Comparison of ENCODE assay signal across 1 cellular context in the genomic region with DNA sequence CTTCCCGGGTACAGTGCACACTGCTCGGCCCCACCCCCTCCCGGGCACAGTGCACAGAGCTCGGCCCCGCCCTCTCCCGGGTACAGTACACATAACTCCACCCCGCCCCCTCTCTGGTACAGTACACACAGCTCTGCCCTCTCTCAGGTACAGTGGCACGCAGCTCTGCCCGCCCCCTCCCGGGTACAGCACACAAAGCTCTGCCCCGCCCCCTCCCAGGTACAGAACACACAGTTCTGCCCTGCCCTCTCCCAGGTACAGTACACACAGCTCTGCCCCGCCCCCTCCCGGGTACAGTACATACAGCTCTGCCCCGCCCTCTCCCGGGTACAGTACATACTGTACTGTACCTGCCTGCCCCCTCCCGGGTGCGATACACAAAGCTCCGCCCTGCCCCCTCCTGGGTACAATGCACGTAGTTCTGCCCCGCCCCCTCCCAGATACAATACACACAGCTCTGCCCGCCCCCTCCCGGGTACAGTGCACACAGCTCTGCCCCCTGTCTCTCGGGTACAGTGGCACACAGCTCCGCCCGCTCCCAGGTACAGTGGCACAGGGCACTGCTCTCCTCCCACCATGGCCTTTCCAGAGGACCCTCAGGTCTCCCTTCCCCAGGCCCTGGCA.
TF ChIP-seq lines count a peak whose summit lies in the region.

No MANE protein-coding gene starts in this region.

TF ChIP-seq in HepG2, 621 proteins besides CTCF, POLR2A, EP300 and RAD21 (continues in another document):
- TF ChIP-seq AGO2 (optimal IDR thresholded peaks at IDR 0.05; ENCODE audit: low read depth, low read length) (no peak), ZNF329 (CRISPR knock-in tag; IDR thresholded peaks at IDR 0.05; ENCODE audit: low read depth) (no peak), ZSCAN9 (CRISPR knock-in tag; IDR thresholded peaks at IDR 0.05; ENCODE audit: borderline replicate concordance) (no peak), SOX6 (IDR thresholded peaks at IDR 0.05) (no peak), SOX6 (CRISPR knock-in tag; IDR thresholded peaks at IDR 0.05) (peak; percentile 33; the same call in 1 of the 2 replicates), ZNF878 (CRISPR knock-in tag; IDR thresholded peaks at IDR 0.05) (no peak), ARNT (IDR thresholded peaks at IDR 0.05) (no peak), SP5 (CRISPR knock-in tag; IDR thresholded peaks at IDR 0.05; ENCODE audit: borderline replicate concordance, low read depth) (peak; percentile 69; the same call in 1 of the 2 replicates), SRSF4 (IDR thresholded peaks at IDR 0.05; ENCODE audit: low read depth, low read length, poor library complexity, severe bottlenecking) (no peak), BRD4 (CRISPR knock-in tag; IDR thresholded peaks at IDR 0.05) (no peak), GTF3A (CRISPR knock-in tag; conservative IDR thresholded peaks at IDR 0.05) (no peak), ZNF10 (CRISPR knock-in tag; IDR thresholded peaks at IDR 0.05; ENCODE audit: borderline replicate concordance, low read depth) (no peak), JARID2 (CRISPR knock-in tag; IDR thresholded peaks at IDR 0.05; ENCODE audit: insufficient replicate concordance) (no peak), HOXA7 (CRISPR knock-in tag; IDR thresholded peaks at IDR 0.05) (no peak), MLLT10 (CRISPR knock-in tag; IDR thresholded peaks at IDR 0.05) (no peak), REXO4 (CRISPR knock-in tag; IDR thresholded peaks at IDR 0.05; ENCODE audit: borderline replicate concordance) (no peak), ZNF782 (CRISPR knock-in tag; IDR thresholded peaks at IDR 0.05; ENCODE audit: borderline replicate concordance) (no peak), HNRNPL (IDR thresholded peaks at IDR 0.05; ENCODE audit: low read depth, low read length) (peak; percentile 90), ZEB1 (IDR thresholded peaks at IDR 0.05; ENCODE audit: insufficient replicate concordance, low read depth) (peak; percentile 45), STAT5B (CRISPR knock-in tag; IDR thresholded peaks at IDR 0.05) (no peak), SNAPC2 (CRISPR knock-in tag; IDR thresholded peaks at IDR 0.05) (no peak), SNRNP70 (IDR thresholded peaks at IDR 0.05; ENCODE audit: low read depth, low read length) (no peak)
- TF ChIP-seq, protein P1, sequence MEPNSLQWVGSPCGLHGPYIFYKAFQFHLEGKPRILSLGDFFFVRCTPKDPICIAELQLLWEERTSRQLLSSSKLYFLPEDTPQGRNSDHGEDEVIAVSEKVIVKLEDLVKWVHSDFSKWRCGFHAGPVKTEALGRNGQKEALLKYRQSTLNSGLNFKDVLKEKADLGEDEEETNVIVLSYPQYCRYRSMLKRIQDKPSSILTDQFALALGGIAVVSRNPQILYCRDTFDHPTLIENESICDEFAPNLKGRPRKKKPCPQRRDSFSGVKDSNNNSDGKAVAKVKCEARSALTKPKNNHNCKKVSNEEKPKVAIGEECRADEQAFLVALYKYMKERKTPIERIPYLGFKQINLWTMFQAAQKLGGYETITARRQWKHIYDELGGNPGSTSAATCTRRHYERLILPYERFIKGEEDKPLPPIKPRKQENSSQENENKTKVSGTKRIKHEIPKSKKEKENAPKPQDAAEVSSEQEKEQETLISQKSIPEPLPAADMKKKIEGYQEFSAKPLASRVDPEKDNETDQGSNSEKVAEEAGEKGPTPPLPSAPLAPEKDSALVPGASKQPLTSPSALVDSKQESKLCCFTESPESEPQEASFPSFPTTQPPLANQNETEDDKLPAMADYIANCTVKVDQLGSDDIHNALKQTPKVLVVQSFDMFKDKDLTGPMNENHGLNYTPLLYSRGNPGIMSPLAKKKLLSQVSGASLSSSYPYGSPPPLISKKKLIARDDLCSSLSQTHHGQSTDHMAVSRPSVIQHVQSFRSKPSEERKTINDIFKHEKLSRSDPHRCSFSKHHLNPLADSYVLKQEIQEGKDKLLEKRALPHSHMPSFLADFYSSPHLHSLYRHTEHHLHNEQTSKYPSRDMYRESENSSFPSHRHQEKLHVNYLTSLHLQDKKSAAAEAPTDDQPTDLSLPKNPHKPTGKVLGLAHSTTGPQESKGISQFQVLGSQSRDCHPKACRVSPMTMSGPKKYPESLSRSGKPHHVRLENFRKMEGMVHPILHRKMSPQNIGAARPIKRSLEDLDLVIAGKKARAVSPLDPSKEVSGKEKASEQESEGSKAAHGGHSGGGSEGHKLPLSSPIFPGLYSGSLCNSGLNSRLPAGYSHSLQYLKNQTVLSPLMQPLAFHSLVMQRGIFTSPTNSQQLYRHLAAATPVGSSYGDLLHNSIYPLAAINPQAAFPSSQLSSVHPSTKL (CRISPR knock-in tag; IDR thresholded peaks at IDR 0.05): no peak
- TF ChIP-seq, protein P2, sequence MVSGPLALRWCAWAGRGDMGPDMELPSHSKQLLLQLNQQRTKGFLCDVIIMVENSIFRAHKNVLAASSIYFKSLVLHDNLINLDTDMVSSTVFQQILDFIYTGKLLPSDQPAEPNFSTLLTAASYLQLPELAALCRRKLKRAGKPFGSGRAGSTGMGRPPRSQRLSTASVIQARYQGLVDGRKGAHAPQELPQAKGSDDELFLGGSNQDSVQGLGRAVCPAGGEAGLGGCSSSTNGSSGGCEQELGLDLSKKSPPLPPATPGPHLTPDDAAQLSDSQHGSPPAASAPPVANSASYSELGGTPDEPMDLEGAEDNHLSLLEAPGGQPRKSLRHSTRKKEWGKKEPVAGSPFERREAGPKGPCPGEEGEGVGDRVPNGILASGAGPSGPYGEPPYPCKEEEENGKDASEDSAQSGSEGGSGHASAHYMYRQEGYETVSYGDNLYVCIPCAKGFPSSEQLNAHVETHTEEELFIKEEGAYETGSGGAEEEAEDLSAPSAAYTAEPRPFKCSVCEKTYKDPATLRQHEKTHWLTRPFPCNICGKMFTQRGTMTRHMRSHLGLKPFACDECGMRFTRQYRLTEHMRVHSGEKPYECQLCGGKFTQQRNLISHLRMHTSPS (CRISPR knock-in tag; IDR thresholded peaks at IDR 0.05; ENCODE audit: low read depth): peak; percentile 37; the same call in 1 of the 2 replicates
- TF ChIP-seq, protein P3, sequence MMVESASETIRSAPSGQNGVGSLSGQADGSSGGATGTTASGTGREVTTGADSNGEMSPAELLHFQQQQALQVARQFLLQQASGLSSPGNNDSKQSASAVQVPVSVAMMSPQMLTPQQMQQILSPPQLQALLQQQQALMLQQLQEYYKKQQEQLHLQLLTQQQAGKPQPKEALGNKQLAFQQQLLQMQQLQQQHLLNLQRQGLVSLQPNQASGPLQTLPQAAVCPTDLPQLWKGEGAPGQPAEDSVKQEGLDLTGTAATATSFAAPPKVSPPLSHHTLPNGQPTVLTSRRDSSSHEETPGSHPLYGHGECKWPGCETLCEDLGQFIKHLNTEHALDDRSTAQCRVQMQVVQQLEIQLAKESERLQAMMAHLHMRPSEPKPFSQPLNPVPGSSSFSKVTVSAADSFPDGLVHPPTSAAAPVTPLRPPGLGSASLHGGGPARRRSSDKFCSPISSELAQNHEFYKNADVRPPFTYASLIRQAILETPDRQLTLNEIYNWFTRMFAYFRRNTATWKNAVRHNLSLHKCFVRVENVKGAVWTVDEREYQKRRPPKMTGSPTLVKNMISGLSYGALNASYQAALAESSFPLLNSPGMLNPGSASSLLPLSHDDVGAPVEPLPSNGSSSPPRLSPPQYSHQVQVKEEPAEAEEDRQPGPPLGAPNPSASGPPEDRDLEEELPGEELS (CRISPR knock-in tag; IDR thresholded peaks at IDR 0.05): 0 out of 2 replicates have a peak, but pooled peaks have one; percentile 16
- TF ChIP-seq, protein P4, sequence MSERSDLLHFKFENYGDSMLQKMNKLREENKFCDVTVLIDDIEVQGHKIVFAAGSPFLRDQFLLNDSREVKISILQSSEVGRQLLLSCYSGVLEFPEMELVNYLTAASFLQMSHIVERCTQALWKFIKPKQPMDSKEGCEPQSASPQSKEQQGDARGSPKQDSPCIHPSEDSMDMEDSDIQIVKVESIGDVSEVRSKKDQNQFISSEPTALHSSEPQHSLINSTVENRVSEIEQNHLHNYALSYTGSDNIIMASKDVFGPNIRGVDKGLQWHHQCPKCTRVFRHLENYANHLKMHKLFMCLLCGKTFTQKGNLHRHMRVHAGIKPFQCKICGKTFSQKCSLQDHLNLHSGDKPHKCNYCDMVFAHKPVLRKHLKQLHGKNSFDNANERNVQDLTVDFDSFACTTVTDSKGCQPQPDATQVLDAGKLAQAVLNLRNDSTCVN (CRISPR knock-in tag; IDR thresholded peaks at IDR 0.05; ENCODE audit: borderline replicate concordance): no peak
- TF ChIP-seq, protein P5, sequence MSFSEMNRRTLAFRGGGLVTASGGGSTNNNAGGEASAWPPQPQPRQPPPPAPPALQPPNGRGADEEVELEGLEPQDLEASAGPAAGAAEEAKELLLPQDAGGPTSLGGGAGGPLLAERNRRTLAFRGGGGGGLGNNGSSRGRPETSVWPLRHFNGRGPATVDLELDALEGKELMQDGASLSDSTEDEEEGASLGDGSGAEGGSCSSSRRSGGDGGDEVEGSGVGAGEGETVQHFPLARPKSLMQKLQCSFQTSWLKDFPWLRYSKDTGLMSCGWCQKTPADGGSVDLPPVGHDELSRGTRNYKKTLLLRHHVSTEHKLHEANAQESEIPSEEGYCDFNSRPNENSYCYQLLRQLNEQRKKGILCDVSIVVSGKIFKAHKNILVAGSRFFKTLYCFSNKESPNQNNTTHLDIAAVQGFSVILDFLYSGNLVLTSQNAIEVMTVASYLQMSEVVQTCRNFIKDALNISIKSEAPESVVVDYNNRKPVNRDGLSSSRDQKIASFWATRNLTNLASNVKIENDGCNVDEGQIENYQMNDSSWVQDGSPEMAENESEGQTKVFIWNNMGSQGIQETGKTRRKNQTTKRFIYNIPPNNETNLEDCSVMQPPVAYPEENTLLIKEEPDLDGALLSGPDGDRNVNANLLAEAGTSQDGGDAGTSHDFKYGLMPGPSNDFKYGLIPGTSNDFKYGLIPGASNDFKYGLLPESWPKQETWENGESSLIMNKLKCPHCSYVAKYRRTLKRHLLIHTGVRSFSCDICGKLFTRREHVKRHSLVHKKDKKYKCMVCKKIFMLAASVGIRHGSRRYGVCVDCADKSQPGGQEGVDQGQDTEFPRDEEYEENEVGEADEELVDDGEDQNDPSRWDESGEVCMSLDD (CRISPR knock-in tag; IDR thresholded peaks at IDR 0.05; ENCODE audit: borderline replicate concordance): no peak
- TF ChIP-seq, protein P6, sequence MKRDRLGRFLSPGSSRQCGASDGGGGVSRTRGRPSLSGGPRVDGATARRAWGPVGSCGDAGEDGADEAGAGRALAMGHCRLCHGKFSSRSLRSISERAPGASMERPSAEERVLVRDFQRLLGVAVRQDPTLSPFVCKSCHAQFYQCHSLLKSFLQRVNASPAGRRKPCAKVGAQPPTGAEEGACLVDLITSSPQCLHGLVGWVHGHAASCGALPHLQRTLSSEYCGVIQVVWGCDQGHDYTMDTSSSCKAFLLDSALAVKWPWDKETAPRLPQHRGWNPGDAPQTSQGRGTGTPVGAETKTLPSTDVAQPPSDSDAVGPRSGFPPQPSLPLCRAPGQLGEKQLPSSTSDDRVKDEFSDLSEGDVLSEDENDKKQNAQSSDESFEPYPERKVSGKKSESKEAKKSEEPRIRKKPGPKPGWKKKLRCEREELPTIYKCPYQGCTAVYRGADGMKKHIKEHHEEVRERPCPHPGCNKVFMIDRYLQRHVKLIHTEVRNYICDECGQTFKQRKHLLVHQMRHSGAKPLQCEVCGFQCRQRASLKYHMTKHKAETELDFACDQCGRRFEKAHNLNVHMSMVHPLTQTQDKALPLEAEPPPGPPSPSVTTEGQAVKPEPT (CRISPR knock-in tag; IDR thresholded peaks at IDR 0.05; ENCODE audit: low read depth): no peak
- TF ChIP-seq, protein P7, sequence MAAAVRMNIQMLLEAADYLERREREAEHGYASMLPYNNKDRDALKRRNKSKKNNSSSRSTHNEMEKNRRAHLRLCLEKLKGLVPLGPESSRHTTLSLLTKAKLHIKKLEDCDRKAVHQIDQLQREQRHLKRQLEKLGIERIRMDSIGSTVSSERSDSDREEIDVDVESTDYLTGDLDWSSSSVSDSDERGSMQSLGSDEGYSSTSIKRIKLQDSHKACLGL (CRISPR knock-in tag; IDR thresholded peaks at IDR 0.05): no peak
- TF ChIP-seq, protein P8, sequence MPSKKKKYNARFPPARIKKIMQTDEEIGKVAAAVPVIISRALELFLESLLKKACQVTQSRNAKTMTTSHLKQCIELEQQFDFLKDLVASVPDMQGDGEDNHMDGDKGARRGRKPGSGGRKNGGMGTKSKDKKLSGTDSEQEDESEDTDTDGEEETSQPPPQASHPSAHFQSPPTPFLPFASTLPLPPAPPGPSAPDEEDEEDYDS (CRISPR knock-in tag; IDR thresholded peaks at IDR 0.05): no peak
- TF ChIP-seq, protein P9, sequence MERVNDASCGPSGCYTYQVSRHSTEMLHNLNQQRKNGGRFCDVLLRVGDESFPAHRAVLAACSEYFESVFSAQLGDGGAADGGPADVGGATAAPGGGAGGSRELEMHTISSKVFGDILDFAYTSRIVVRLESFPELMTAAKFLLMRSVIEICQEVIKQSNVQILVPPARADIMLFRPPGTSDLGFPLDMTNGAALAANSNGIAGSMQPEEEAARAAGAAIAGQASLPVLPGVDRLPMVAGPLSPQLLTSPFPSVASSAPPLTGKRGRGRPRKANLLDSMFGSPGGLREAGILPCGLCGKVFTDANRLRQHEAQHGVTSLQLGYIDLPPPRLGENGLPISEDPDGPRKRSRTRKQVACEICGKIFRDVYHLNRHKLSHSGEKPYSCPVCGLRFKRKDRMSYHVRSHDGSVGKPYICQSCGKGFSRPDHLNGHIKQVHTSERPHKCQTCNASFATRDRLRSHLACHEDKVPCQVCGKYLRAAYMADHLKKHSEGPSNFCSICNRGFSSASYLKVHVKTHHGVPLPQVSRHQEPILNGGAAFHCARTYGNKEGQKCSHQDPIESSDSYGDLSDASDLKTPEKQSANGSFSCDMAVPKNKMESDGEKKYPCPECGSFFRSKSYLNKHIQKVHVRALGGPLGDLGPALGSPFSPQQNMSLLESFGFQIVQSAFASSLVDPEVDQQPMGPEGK (CRISPR knock-in tag; IDR thresholded peaks at IDR 0.05): peak; percentile 35; the same call in 1 of the 2 replicates
- TF ChIP-seq, protein P10, sequence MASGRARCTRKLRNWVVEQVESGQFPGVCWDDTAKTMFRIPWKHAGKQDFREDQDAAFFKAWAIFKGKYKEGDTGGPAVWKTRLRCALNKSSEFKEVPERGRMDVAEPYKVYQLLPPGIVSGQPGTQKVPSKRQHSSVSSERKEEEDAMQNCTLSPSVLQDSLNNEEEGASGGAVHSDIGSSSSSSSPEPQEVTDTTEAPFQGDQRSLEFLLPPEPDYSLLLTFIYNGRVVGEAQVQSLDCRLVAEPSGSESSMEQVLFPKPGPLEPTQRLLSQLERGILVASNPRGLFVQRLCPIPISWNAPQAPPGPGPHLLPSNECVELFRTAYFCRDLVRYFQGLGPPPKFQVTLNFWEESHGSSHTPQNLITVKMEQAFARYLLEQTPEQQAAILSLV (CRISPR knock-in tag; IDR thresholded peaks at IDR 0.05; ENCODE audit: borderline replicate concordance): no peak
